ENCODE assay signal across 1 cellular context in the genomic region with DNA sequence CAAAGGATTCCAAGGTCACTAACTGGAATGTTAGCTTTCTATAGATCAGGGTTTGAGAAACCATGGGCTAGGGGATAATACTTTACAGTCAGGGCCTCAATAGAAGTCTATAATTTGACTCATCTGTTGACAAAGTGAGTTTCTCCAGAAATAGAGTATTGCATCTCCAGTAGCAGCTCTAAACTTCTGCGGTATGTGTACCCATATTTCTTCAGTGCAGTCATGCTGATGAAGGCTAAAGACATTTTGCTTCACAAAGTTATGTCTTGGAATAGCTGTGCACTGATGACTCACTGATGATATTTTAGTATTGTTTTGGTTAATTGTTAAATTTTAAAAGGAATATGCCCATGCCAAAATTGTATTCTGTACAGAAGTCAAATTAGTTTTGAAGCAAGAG.
TF ChIP-seq lines count a peak whose summit lies in the region.

No MANE protein-coding gene starts in this region.

TF ChIP-seq in WTC11, 78 proteins besides CTCF, POLR2A, EP300 and RAD21 (continued from another document):
- TF ChIP-seq ARID4B (CRISPR knock-in tag; IDR thresholded peaks at IDR 0.05; ENCODE audit: borderline replicate concordance) (no peak), ZNF138 (CRISPR knock-in tag; conservative IDR thresholded peaks at IDR 0.05) (no peak), GABPB1 (CRISPR knock-in tag; IDR thresholded peaks at IDR 0.05) (no peak), ZNF317 (CRISPR knock-in tag; IDR thresholded peaks at IDR 0.05; ENCODE audit: borderline replicate concordance, low read depth) (no peak)
- TF ChIP-seq, protein P1, sequence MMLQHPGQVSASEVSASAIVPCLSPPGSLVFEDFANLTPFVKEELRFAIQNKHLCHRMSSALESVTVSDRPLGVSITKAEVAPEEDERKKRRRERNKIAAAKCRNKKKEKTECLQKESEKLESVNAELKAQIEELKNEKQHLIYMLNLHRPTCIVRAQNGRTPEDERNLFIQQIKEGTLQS (CRISPR knock-in tag; conservative IDR thresholded peaks at IDR 0.05): no peak
